Comparison of ENCODE assay signal across 19 cellular contexts in the genomic region with DNA sequence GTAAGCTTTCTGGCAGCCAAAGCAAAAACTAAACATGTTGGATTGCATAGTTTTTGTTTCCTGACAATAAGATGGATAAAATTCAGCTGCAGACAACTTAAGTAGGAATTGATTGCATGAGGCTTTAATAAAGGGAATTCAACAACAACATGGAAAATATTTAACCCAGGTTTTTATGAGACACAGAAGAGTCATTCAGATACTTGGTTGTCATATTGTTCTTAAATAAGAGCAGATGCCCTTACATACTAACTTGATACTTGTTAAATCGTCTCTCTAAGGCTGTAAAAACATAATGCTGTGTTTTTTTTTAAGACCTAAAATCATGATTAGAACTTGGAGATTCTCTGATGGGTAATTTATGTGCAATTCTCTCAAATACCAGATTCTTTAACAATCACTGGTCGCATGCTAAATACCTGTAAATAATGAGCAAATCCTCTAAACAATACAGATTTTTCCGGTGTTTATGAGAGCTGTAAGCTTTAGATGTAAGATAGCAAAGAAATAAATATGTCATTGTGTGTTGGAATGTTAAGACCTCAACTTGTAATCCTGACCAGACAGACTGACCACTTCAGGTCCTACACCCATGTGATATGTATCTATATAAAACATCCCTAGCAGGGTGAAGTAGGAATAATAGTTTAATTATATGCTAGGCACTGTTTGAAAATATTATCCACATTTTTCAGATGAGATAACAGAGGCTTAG. TPM values are rescaled to one million over a fixed set of nuclear protein-coding genes. Genes with fewer than 3 reads are reported as not detected.
"Had no signal": no experiment of that assay in that cellular context is flagged by ENCODE, and none has a peak within 500 bp of the region (broad histone marks: within the 10 kb centered on the region; RNA-seq: fewer than 3 reads in every experiment).

No MANE protein-coding gene starts in this region.

- H3K27ac ChIP-seq: cardiac muscle cell, pancreas, thoracic aorta had no signal

- H3K9me3 ChIP-seq: pancreas, spleen, thoracic aorta had no signal

- H3K4me1 ChIP-seq: gastrocnemius medialis, pancreas had no signal

- ATAC-seq: activated CD8-positive, alpha-beta T cell treated with anti-CD3 and anti-CD28 coated beads for 36 hours; effector memory CD8-positive, alpha-beta T cell; natural killer cell; pancreas; stimulated activated memory B cell treated with anti-CD40 and anti-IgM and Interleukin-4, amounts not matched to agents 10 μg/mL and 1 μg/mL and 100 μg/mL, for 72 hours had no signal

- FAIRE-seq: pancreas had no signal

- H3K27me3 ChIP-seq: gastrocnemius medialis, pancreas, spleen had no signal

- DNase-seq: activated CD4-positive, alpha-beta T cell treated with anti-CD3 and anti-CD28 coated beads for 4 hours; activated CD8-positive, alpha-beta T cell treated with anti-CD3 and anti-CD28 coated beads for 36 hours; activated naive CD4-positive, alpha-beta T cell treated with Interleukin-2 at 50 U/mL for 16 hours; activated naive CD8-positive, alpha-beta T cell treated with anti-CD3 and anti-CD28 coated beads, Interleukin-2, amount 10 ng/mL, durations not matched to agents 7 days and 5 days; activated T-cell treated with anti-CD3 and anti-CD28 coated beads, Interleukin-2, amount 50 U/mL, for 24 hours; amygdala; effector memory CD8-positive, alpha-beta T cell; erythroblast; gastrocnemius medialis; head of caudate nucleus; natural killer cell; pancreas; spleen; stimulated activated CD4-positive, alpha-beta T cell treated with anti-CD3 and anti-CD28 coated beads, Interleukin-4, amount 100 ng/mL, for 4 hours; T-helper 2 cell had no signal

- H3K36me3 ChIP-seq: cardiac muscle cell, gastrocnemius medialis, pancreas, spleen, thoracic aorta had no signal

- H3K4me3 ChIP-seq: cardiac muscle cell, gastrocnemius medialis, pancreas, spleen, thoracic aorta had no signal

RNA-seq across cellular contexts. Expression of gene CD34, which starts 37.8 kb away (rescaled TPM):
- total RNA-seq: activated naive CD8-positive, alpha-beta T cell treated with anti-CD3 and anti-CD28 coated beads, Interleukin-2, amount 10 ng/mL, durations not matched to agents 7 days and 5 days; activated T-helper 2 cell treated with anti-CD3 and anti-CD28 coated beads, Interferon-gamma antibody, Interleukin-2, Interleukin-4, amounts not matched to agents 10 μg/mL and 5 μg/mL and 100 μg/mL, durations not matched to agents 14 hours and 24 hours and 36 hours had no signal
